ENCODE assay signal across 23 cellular contexts in genomic region chr3:187684880-187685279, GRCh38. TPM values are rescaled to one million over a fixed set of nuclear protein-coding genes. Genes with fewer than 3 reads are reported as not detected.
DNase-seq lines count a peak whose midpoint lies in the region; ATAC-seq and TF ChIP-seq lines count a peak whose summit lies in the region.
"Had no signal": no experiment of that assay in that cellular context is flagged by ENCODE, and none has a peak within 500 bp of the region (broad histone marks: within the 10 kb centered on the region; RNA-seq: fewer than 3 reads in every experiment).

No MANE protein-coding gene starts in this region.

- no peak for TF ChIP-seq POLR2A in IMR-90 (IDR thresholded peaks at IDR 0.05; ENCODE audit: low read depth, low read length)
- no peak for TF ChIP-seq POLR2A in erythroblast (IDR thresholded peaks at IDR 0.05; ENCODE audit: low read length)

- H3K9me3 Mint-ChIP-seq in activated CD8-positive, alpha-beta T cell treated with anti-CD3 and anti-CD28 coated beads for 36 hours, result peaks cover 12% of the 10 kb centered on the region
- H3K9me3 Mint-ChIP-seq: natural killer cell treated with Interleukin-12 subunit alpha and Interleukin-12 subunit beta and Interleukin-15 and Interleukin-18, amount 100 ng/mL, for 72 hours had no signal

- H3K18ac ChIP-seq in IMR-90 (ENCODE audit: low read depth, low read length), result no peak overlapping the region

- BruUV-seq in IMR-90 (replicated peaks; lab: Mats Ljungman, UMichigan), result no TSS peak

- H3K56ac ChIP-seq in IMR-90 (ENCODE audit: extremely low read depth, insufficient read depth, low read length), result no peak overlapping the region

- H3K4me2 ChIP-seq in IMR-90 (ENCODE audit: low read depth, low read length), result no peak overlapping the region

- H2AK5ac ChIP-seq in IMR-90 (ENCODE audit: low read depth, low read length), result no peak overlapping the region

- H2BK15ac ChIP-seq in IMR-90 (ENCODE audit: low read depth, low read length), result no peak overlapping the region

- H3K4me1 Mint-ChIP-seq in activated CD8-positive, alpha-beta T cell treated with anti-CD3 and anti-CD28 coated beads for 36 hours (ENCODE audit: low read depth), result peaks cover 7% of the 10 kb centered on the region

- intact Hi-C loops in IMR-90 (cut with micrococcal nuclease), result no loop called here
- intact Hi-C loops in activated CD8-positive, alpha-beta T cell treated with anti-CD3 and anti-CD28 coated beads for 36 hours (cut with micrococcal nuclease), result no loop called here

- peaks cover 17% of the 10 kb centered on the region for H3K27me3 Mint-ChIP-seq in activated CD8-positive, alpha-beta T cell treated with anti-CD3 and anti-CD28 coated beads for 36 hours

- H4K8ac ChIP-seq in IMR-90 (ENCODE audit: low read depth in 2 of 2, low read length in 2 of 2), result no peak overlapping the region

- no peak overlapping the region for H2AK9ac ChIP-seq in IMR-90 (replicated peaks; ENCODE audit: low read depth, low read length, poor library complexity)

- no peaks in the 10 kb centered on the region for H3K79me1 ChIP-seq in IMR-90 (ENCODE audit: low read depth in 1 of 2, low read length in 2 of 2)

- no CpG with 5 or more reads among the region's 2 CpGs for WGBS in IMR-90 (ENCODE audit: extremely low coverage in 2 of 2, insufficient read length in 1 of 2), 2 experiments

- no peak overlapping the region for H4K91ac ChIP-seq in IMR-90 (ENCODE audit: insufficient read depth, low read depth, low read length)

- H3K4me1 ChIP-seq in IMR-90 (ENCODE audit: control insufficient read depth, insufficient read depth, low read length), result no peaks in the 10 kb centered on the region
- H3K4me1 ChIP-seq: prostate gland had no signal

- H3K36me3 Mint-ChIP-seq in activated CD8-positive, alpha-beta T cell treated with anti-CD3 and anti-CD28 coated beads for 36 hours (ENCODE audit: low read depth), result no peaks in the 10 kb centered on the region
- H3K36me3 Mint-ChIP-seq: natural killer cell treated with Interleukin-12 subunit alpha and Interleukin-12 subunit beta and Interleukin-15 and Interleukin-18, amount 100 ng/mL, for 72 hours had no signal

- no peak overlapping the region for H3K27ac ChIP-seq in IMR-90 (ENCODE audit: insufficient read depth, low read length)
- H3K27ac ChIP-seq: coronary artery, epithelial cell of prostate, prostate gland had no signal

- no peak overlapping the region for H2BK5ac ChIP-seq in IMR-90 (ENCODE audit: low read depth, low read length, poor library complexity, severe bottlenecking)

- no peak overlapping the region for H2BK120ac ChIP-seq in IMR-90 (ENCODE audit: low read depth, low read length)

- no peak overlapping the region for H3K23ac ChIP-seq in IMR-90 (ENCODE audit: low read depth, low read length)

- H3K9ac ChIP-seq in IMR-90 (ENCODE audit: low read depth, low read length), result no peak overlapping the region

- no peaks in the 10 kb centered on the region for H3K9me1 ChIP-seq in IMR-90 (ENCODE audit: insufficient read depth, low read length)

- H3K27me3 ChIP-seq in IMR-90 (ENCODE audit: control insufficient read depth, insufficient read depth, low read length), result peaks cover 16% of the 10 kb centered on the region

- H4K20me1 ChIP-seq in IMR-90 (ENCODE audit: insufficient read depth, low read length), result no peaks in the 10 kb centered on the region

- no peak overlapping the region for H3K27ac Mint-ChIP-seq in activated CD8-positive, alpha-beta T cell treated with anti-CD3 and anti-CD28 coated beads for 36 hours
- H3K27ac Mint-ChIP-seq: natural killer cell treated with Interleukin-12 subunit alpha and Interleukin-12 subunit beta and Interleukin-15 and Interleukin-18, amount 100 ng/mL, for 72 hours had no signal

- no peak overlapping the region for H3K4me3 ChIP-seq in IMR-90 (ENCODE audit: insufficient read depth, low read depth, low read length)
- H3K4me3 ChIP-seq: coronary artery, prostate gland had no signal

- CTCF ChIA-PET in IMR-90 (lab: Yijun Ruan, JAX), result interaction anchor here (2.8 kb wide), 1 partner anchor 366 kb away, joined by 18 read pairs; no protein-coding TSS in a partner anchor
- CTCF ChIA-PET in activated CD8-positive, alpha-beta T cell treated with anti-CD3 and anti-CD28 coated beads for 36 hours (lab: Charles Lee), result interaction anchor here (1.0 to 11.5 kb wide), 4 partner anchors 31 to 1471 kb away, joined by 3 to 372 read pairs (median 48); no protein-coding TSS in a partner anchor

- no peak overlapping the region for H3K14ac ChIP-seq in IMR-90 (replicated peaks; ENCODE audit: low read depth, low read length)

- in situ Hi-C loops in IMR-90 (cut with MboI; ENCODE audit: low sequenced_read_pairs), result no loop called here

- H3K4me3 Mint-ChIP-seq in activated CD8-positive, alpha-beta T cell treated with anti-CD3 and anti-CD28 coated beads for 36 hours, result no peak overlapping the region
- H3K4me3 Mint-ChIP-seq: natural killer cell treated with Interleukin-12 subunit alpha and Interleukin-12 subunit beta and Interleukin-15 and Interleukin-18, amount 100 ng/mL, for 72 hours had no signal

- H4K5ac ChIP-seq in IMR-90 (ENCODE audit: low read depth, low read length), result no peak overlapping the region

- H3K4ac ChIP-seq in IMR-90 (ENCODE audit: low read depth, low read length), result no peak overlapping the region

- peak; percentile 48 to 49 for ATAC-seq in activated CD4-positive, CD25-positive, alpha-beta regulatory T cell treated with anti-CD3 and anti-CD28 coated beads, Interleukin-2, amount 50 U/mL, for 24 hours
- ATAC-seq in IMR-90 (ENCODE audit: low read depth), result no peak; the same call in 1 of the 2 replicates
- ATAC-seq in activated CD8-positive, alpha-beta T cell treated with anti-CD3 and anti-CD28 coated beads for 36 hours, result peak; percentile 45
- ATAC-seq: HepG2 had no signal

- dilution Hi-C loops in IMR-90 (cut with HindIII; ENCODE audit: low sequenced_read_pairs, unreplicated experiment), result loop anchor here (25.0 kb wide), 2 partner anchors 373 to 473 kb away; no protein-coding TSS in a partner anchor

- H2BK20ac ChIP-seq in IMR-90 (ENCODE audit: low read depth, low read length), result no peak overlapping the region

- no peak for TF ChIP-seq CTCF in IMR-90 (conservative IDR thresholded peaks at IDR 0.05; ENCODE audit: low read depth, low read length)
- TF ChIP-seq CTCF in activated CD8-positive, alpha-beta T cell treated with anti-CD3 and anti-CD28 coated beads for 36 hours (IDR thresholded peaks at IDR 0.05), result no peak

- no peaks in the 10 kb centered on the region for H3K36me3 ChIP-seq in IMR-90 (ENCODE audit: control insufficient read depth, insufficient read depth, low read length)
- H3K36me3 ChIP-seq: prostate gland had no signal

- TF ChIP-seq RAD21 in IMR-90 (IDR thresholded peaks at IDR 0.05; ENCODE audit: low read length), result no peak

- H2AFZ ChIP-seq in IMR-90 (replicated peaks; ENCODE audit: low read length, poor library complexity), result no peak overlapping the region

- no peak for DNase-seq in activated CD4-positive, CD25-positive, alpha-beta regulatory T cell treated with anti-CD3 and anti-CD28 coated beads, Interleukin-2, amount 50 U/mL, for 72 hours
- DNase-seq in IMR-90 (peak; percentile 24), glomerular visceral epithelial cell (ENCODE audit: extremely low spot score) (peak; percentile 30), AG20443 (ENCODE audit: low spot score) (no peak), erythroblast (lab: John Stamatoyannopoulos, UW) (no peak), NK-92 (lab: John Stamatoyannopoulos, UW; ENCODE audit: unreplicated experiment) (no peak)
- DNase-seq in activated CD8-positive, alpha-beta T cell treated with anti-CD3 and anti-CD28 coated beads for 36 hours, result no peak
- DNase-seq: 8988T; activated CD4-positive, CD25-positive, alpha-beta regulatory T cell; anterior cingulate cortex; C1 segment of cervical spinal cord; NCI-H1092; NCI-H82; SIG-M5; stimulated activated naive CD4-positive, alpha-beta T cell had no signal

- POLR2A ChIA-PET in IMR-90 (lab: Charles Lee; ENCODE audit: unreplicated experiment), result no interaction called here
- POLR2A ChIA-PET in activated CD8-positive, alpha-beta T cell treated with anti-CD3 and anti-CD28 coated beads for 36 hours (lab: Charles Lee), result no interaction called here

- H3K9me3 ChIP-seq in IMR-90 (ENCODE audit: control insufficient read depth, insufficient read depth, low read length), result peaks cover 7% of the 10 kb centered on the region; the same call in 1 of the 2 replicates
- H3K9me3 ChIP-seq: prostate gland had no signal

TF ChIP-seq in IMR-90, 13 proteins besides CTCF, POLR2A, EP300 and RAD21 (continues in another document):
- TF ChIP-seq BHLHE40 (IDR thresholded peaks at IDR 0.05; ENCODE audit: low read depth, low read length) (no peak), RFX5 (IDR thresholded peaks at IDR 0.05; ENCODE audit: low read depth, low read length) (no peak), FOS (IDR thresholded peaks at IDR 0.05; ENCODE audit: low read depth, low read length) (no peak)
- TF ChIP-seq, protein P1, sequence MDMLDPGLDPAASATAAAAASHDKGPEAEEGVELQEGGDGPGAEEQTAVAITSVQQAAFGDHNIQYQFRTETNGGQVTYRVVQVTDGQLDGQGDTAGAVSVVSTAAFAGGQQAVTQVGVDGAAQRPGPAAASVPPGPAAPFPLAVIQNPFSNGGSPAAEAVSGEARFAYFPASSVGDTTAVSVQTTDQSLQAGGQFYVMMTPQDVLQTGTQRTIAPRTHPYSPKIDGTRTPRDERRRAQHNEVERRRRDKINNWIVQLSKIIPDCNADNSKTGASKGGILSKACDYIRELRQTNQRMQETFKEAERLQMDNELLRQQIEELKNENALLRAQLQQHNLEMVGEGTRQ (IDR thresholded peaks at IDR 0.05; ENCODE audit: low read depth, low read length), result no peak
- TF ChIP-seq, protein P2, sequence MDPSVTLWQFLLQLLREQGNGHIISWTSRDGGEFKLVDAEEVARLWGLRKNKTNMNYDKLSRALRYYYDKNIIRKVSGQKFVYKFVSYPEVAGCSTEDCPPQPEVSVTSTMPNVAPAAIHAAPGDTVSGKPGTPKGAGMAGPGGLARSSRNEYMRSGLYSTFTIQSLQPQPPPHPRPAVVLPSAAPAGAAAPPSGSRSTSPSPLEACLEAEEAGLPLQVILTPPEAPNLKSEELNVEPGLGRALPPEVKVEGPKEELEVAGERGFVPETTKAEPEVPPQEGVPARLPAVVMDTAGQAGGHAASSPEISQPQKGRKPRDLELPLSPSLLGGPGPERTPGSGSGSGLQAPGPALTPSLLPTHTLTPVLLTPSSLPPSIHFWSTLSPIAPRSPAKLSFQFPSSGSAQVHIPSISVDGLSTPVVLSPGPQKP (IDR thresholded peaks at IDR 0.05; ENCODE audit: borderline replicate concordance, low read depth, low read length), result no peak

RNA-seq across cellular contexts. Expression of gene SST, which starts 14.7 kb away (rescaled TPM):
- total RNA-seq in IMR-90 (2012; rRNA removed), result not detected in 2 replicates
- polyA plus RNA-seq in IMR-90 (2012; rRNA removed), result not detected in 2 replicates
- not detected in 2 replicates for polyA plus RNA-seq in IMR-90 (2012; cell fraction: cytosol; rRNA removed)
- not detected in 2 replicates for polyA plus RNA-seq in IMR-90 (2012; cell fraction: nucleus; rRNA removed; ENCODE audit: low replicate concordance)
- total RNA-seq in activated CD8-positive, alpha-beta T cell treated with anti-CD3 and anti-CD28 coated beads for 36 hours, result not detected
- total RNA-seq: HepG2; lung microvascular endothelial cell; natural killer cell treated with Interleukin-12 subunit alpha and Interleukin-12 subunit beta and Interleukin-15 and Interleukin-18, amount 100 ng/mL, for 72 hours; prostate gland had no signal
- polyA plus RNA-seq: HepG2 had no signal

RNA-seq across cellular contexts. Expression of gene RTP2, which starts 17.5 kb away (rescaled TPM):
- not detected in 2 replicates for total RNA-seq in IMR-90 (2012; rRNA removed)
- not detected in 2 replicates for polyA plus RNA-seq in IMR-90 (2012; rRNA removed)
- polyA plus RNA-seq in IMR-90 (2012; cell fraction: cytosol; rRNA removed), result not detected in 2 replicates
- polyA plus RNA-seq in IMR-90 (2012; cell fraction: nucleus; rRNA removed; ENCODE audit: low replicate concordance), result not detected in 2 replicates
- not detected for total RNA-seq in activated CD8-positive, alpha-beta T cell treated with anti-CD3 and anti-CD28 coated beads for 36 hours
- total RNA-seq: HepG2; lung microvascular endothelial cell; natural killer cell treated with Interleukin-12 subunit alpha and Interleukin-12 subunit beta and Interleukin-15 and Interleukin-18, amount 100 ng/mL, for 72 hours; prostate gland; ureter had no signal
- polyA plus RNA-seq: HepG2 had no signal

Comparison
In these comparisons a context has a peak if more than half of its experiments do, and no peak if none do; other contexts are left out.
1. DNase-seq: peak in IMR-90 (single experiment) and glomerular visceral epithelial cell (single experiment); none in activated CD4-positive, CD25-positive, alpha-beta regulatory T cell treated with anti-CD3 and anti-CD28 coated beads, Interleukin-2, amount 50 U/mL, for 72 hours (single experiment), activated CD8-positive, alpha-beta T cell treated with anti-CD3 and anti-CD28 coated beads for 36 hours (single experiment), AG20443 (single experiment), erythroblast (0 of 2) and NK-92 (single experiment).